14 cellular contexts compared by ENCODE assay signal in the genomic region with DNA sequence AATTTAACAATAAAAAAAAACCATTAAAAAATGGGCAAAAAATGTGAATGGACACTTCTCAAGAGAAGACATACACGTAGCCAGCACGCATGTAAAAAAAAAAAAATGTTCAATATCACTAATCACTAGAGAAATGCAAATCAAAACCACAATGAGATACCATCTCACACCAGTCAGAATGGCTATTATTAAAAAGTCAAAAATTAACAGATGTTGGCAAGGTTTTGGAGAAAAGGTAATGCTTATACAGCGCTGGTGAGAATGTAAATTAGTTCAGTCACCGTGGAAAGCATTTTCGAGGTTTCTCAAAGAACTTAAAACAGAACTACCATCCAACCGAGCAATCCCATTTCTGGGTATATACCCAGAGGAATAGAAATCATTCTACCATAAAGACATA.
DNase-seq lines count a peak whose midpoint lies in the region; ATAC-seq lines count a peak whose summit lies in the region.
"Had no signal": no experiment of that assay in that cellular context is flagged by ENCODE, and none has a peak within 500 bp of the region (broad histone marks: within the 10 kb centered on the region; RNA-seq: fewer than 3 reads in every experiment).

No MANE protein-coding gene starts in this region.

- ATAC-seq in GM18508 (IDR thresholded peaks at IDR 0.05; ENCODE audit: insufficient read depth, unreplicated experiment) = peak; percentile 42
- peak; percentile 80 for ATAC-seq in GM19468 (IDR thresholded peaks at IDR 0.05; ENCODE audit: extremely low read depth, unreplicated experiment)
- ATAC-seq in HG02884 (IDR thresholded peaks at IDR 0.05; ENCODE audit: unreplicated experiment) = peak; percentile 36
- peak; percentile 54 for ATAC-seq in HG03575 (IDR thresholded peaks at IDR 0.05; ENCODE audit: extremely low read depth, insufficient number of reproducible peaks, low FRiP score, unreplicated experiment)
- ATAC-seq in HG03565 (IDR thresholded peaks at IDR 0.05; ENCODE audit: unreplicated experiment) = no peak
- ATAC-seq: T-cell had no signal

- no peak for DNase-seq in HPDE6-E6E7 (ENCODE audit: extremely low spot score)
- DNase-seq in activated naive CD4-positive, alpha-beta T cell treated with anti-CD3 and anti-CD28 coated beads, Interleukin-2, amount 50 U/mL, for 16 hours = no peak
- no peak for DNase-seq in activated CD4-positive, alpha-beta T cell treated with anti-CD3 and anti-CD28 coated beads, Interleukin-2, amount 50 U/mL, for 4 hours
- DNase-seq: activated gamma-delta T cell; NCI-H2029 treated with DMSO at 0.1 percent for 48 hours; NCI-H526 treated with DMSO at 0.1 percent for 48 hours; RPMI8226; stimulated activated CD4-positive, alpha-beta T cell treated with anti-CD3 and anti-CD28 coated beads, Interleukin-1b, Interleukin-23, amount 100 ng/mL, for 48 hours; T-cell had no signal
